In the genomic region with DNA sequence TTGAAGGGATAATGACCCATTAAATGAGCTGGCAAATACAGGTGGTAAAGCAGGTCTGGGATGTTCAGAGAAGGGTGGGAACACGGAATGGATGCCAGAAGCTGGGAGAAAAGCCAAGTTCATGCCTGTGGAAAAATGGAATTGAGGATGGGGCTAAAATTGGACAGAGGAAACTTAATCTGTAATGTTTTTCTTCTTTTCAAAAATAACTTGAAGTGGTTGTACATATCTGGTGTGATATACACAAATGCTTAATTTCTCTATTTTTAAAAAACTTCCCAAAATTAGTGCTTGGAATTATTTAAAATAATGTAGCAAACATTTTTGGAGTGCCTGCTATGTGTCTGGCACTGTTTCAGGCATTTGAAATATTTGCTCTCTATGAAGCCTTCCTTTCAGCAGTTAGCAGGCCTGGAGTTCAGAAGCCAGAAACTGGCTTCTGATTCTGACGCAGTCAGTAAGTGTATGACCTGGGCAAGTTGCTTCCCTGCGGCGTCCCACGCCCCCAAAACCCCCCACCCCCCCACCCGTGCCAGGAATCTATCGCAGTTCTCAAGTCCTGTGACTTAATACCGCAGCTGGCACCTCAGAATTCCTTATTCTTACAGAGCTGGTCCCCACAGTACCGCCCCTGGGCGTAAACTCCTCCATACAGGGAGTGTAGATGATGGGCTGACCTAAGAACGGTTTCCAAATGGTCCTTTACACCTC, we compare ENCODE assay signal across 8 cellular contexts. TPM values are rescaled to one million over a fixed set of nuclear protein-coding genes. Genes with fewer than 3 reads are reported as not detected.
A peak's percentile ranks its signal among the peaks of the same experiment; 100 is the strongest.
DNase-seq lines count a peak whose midpoint lies in the region; ATAC-seq, FAIRE-seq and TF ChIP-seq lines count a peak whose summit lies in the region.

No MANE protein-coding gene starts in this region.

- intact Hi-C loops in ascending aorta (cut with DNase I), result loop anchor here (1.0 to 10.0 kb wide), 6 partner anchors 117 to 1871 kb away; a partner anchor contains a TSS
- intact Hi-C loops in thyroid gland (cut with DNase I), result no loop called here

- peak; percentile 55 to 60; a peak in 5 of 6 replicates for ATAC-seq in A549
- peak; percentile 2 for ATAC-seq in HG03354 (IDR thresholded peaks at IDR 0.05; ENCODE audit: poor library complexity, severe bottlenecking, unreplicated experiment)
- no peak for ATAC-seq in GM19455 (IDR thresholded peaks at IDR 0.05; ENCODE audit: unreplicated experiment)

- peak in 1 of 2 experiments; percentile 66; a peak in 1 of 5 replicates for TF ChIP-seq EP300 in A549 (IDR thresholded peaks at IDR 0.05)

- peaks cover 7 to 12% of the 10 kb centered on the region in 2 donors for H3K36me3 ChIP-seq in ascending aorta
- H3K36me3 ChIP-seq in thyroid gland, result no peaks in the 10 kb centered on the region

- peak overlapping the region; percentile 87 to 96 for H3K27ac ChIP-seq in A549
- H3K27ac ChIP-seq in ascending aorta, result peak overlapping the region; percentile 75 to 79
- peak overlapping the region; percentile 79 to 87 (median 80) for H3K27ac ChIP-seq in thyroid gland

- no peak for TF ChIP-seq CTCF in A549 (IDR thresholded peaks at IDR 0.05)
- TF ChIP-seq CTCF in ascending aorta (IDR thresholded peaks at IDR 0.05), result no peak
- no peak for TF ChIP-seq CTCF in thyroid gland (IDR thresholded peaks at IDR 0.05)

- no peaks in the 10 kb centered on the region for H3K9me3 ChIP-seq in A549
- no peaks in the 10 kb centered on the region for H3K9me3 ChIP-seq in ascending aorta
- H3K9me3 ChIP-seq in thyroid gland, result no peaks in the 10 kb centered on the region

- FAIRE-seq in A549 (lab: Jason Lieb, UNC), result no peak

- 20% methylated on average over 10 of the region's 11 CpGs for WGBS in A549 (ENCODE audit: missing lambda C conversion rate)
- WGBS in thyroid gland, 2 donors, result 70 to 79% methylated on average over 7 to 11 of the region's 11 CpGs

- DNase-seq in A549 (ENCODE audit: low read depth in 1 of 2, low spot score in 1 of 2) (peak; percentile 29 to 48), ascending aorta (ENCODE audit: low spot score in 2 of 2) (no peak), kidney glomerular epithelial cell (lab: John Stamatoyannopoulos, UW) (peak; percentile 56), thyroid gland (peak; percentile 17 to 44), NCI-H1694 treated with DMSO at 0.1 percent for 48 hours (lab: John Stamatoyannopoulos, UW) (no peak), NAMALWA (ENCODE audit: low spot score) (no peak)

- TF ChIP-seq POLR2A in A549 (IDR thresholded peaks at IDR 0.05; ENCODE audit: low read length) (no peak), thyroid gland (IDR thresholded peaks at IDR 0.05) (no peak)

- POLR2A ChIA-PET in A549 (lab: Yijun Ruan, JAX), result interaction anchor here (0.5 to 2.7 kb wide), 15 partner anchors 11 to 249 kb away, joined by 3 to 18 read pairs (median 4); no protein-coding TSS in a partner anchor

- no peak for TF ChIP-seq RAD21 in A549 (conservative IDR thresholded peaks at IDR 0.05 in 1 of 2, IDR thresholded peaks at IDR 0.05 in 1 of 2)

- no peaks in the 10 kb centered on the region for H3K27me3 ChIP-seq in ascending aorta
- H3K27me3 ChIP-seq in thyroid gland, result no peaks in the 10 kb centered on the region

- H3K4me3 ChIP-seq in A549, result peak overlapping the region; percentile 79
- peak overlapping the region; percentile 78 to 91 for H3K4me3 ChIP-seq in ascending aorta
- no peak overlapping the region for H3K4me3 ChIP-seq in thyroid gland (replicated peaks in 1 of 3)

- H3K4me1 ChIP-seq in A549, result peaks cover 44% of the 10 kb centered on the region
- H3K4me1 ChIP-seq in ascending aorta, result peaks cover 8 to 17% of the 10 kb centered on the region in 2 donors
- peaks cover 35% of the 10 kb centered on the region in 2 donors for H3K4me1 ChIP-seq in thyroid gland

- peak overlapping the region; percentile 85 for H3K4me2 ChIP-seq in A549

- CTCF ChIA-PET in A549 (lab: Yijun Ruan, JAX), result interaction anchor here (0.9 to 1.6 kb wide), 5 partner anchors 19 to 60 kb away, joined by 3 to 6 read pairs (median 3); no protein-coding TSS in a partner anchor

TF ChIP-seq in A549, 52 proteins besides CTCF, POLR2A, EP300 and RAD21:
- TF ChIP-seq FOSL2 (IDR thresholded peaks at IDR 0.05) (no peak), FOSL2 (CRISPR knock-in tag; IDR thresholded peaks at IDR 0.05) (no peak), EHF (CRISPR knock-in tag; IDR thresholded peaks at IDR 0.05) (no peak), JUN (IDR thresholded peaks at IDR 0.05) (no peak), POLR2AphosphoS2 (conservative IDR thresholded peaks at IDR 0.05; ENCODE audit: low read length) (no peak), ZSCAN20 (CRISPR knock-in tag; IDR thresholded peaks at IDR 0.05) (no peak), MAFK (IDR thresholded peaks at IDR 0.05; ENCODE audit: partially characterized antibody) (no peak), NPAS2 (CRISPR knock-in tag; IDR thresholded peaks at IDR 0.05; ENCODE audit: borderline replicate concordance) (no peak), EHMT2 (IDR thresholded peaks at IDR 0.05; ENCODE audit: low read depth) (no peak)
- TF ChIP-seq, protein P1, sequence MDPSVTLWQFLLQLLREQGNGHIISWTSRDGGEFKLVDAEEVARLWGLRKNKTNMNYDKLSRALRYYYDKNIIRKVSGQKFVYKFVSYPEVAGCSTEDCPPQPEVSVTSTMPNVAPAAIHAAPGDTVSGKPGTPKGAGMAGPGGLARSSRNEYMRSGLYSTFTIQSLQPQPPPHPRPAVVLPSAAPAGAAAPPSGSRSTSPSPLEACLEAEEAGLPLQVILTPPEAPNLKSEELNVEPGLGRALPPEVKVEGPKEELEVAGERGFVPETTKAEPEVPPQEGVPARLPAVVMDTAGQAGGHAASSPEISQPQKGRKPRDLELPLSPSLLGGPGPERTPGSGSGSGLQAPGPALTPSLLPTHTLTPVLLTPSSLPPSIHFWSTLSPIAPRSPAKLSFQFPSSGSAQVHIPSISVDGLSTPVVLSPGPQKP (IDR thresholded peaks at IDR 0.05; ENCODE audit: low read depth, low read length), result no peak

RNA-seq across cellular contexts. Expression of a gene that starts 0.8 kb away (rescaled TPM):
- polyA plus RNA-seq in A549 (2011; rRNA removed) (93.6 and 122 TPM in 2 replicates), A549 (2017; fragmentation: RNase III; extraction: RNeasy Plus Mini Kit Qiagen cat#74134 plus additional on column Dnase treatment) (91.9 to 102 TPM (median 101 TPM) in 3 replicates)
- 105 and 112 TPM in 2 replicates for polyA plus RNA-seq in A549 (2012; cell fraction: cytosol; rRNA removed)
- polyA plus RNA-seq in A549 (2012; cell fraction: nucleus; rRNA removed), result 43.8 and 57.6 TPM in 2 replicates
- 19.5 and 22.5 TPM in 2 replicates for polyA minus RNA-seq in A549 (2011; rRNA and poly(A)+ RNA removed)
- total RNA-seq in ascending aorta (22.4 TPM), thyroid gland (100 to 1,000 TPM in 2 of 4 donors, 10 to 100 TPM in 2; 76.1 to 211 (median 95.7) TPM)

RNA-seq across cellular contexts. Expression of a gene that starts 51.7 kb away (rescaled TPM):
- polyA plus RNA-seq in A549 (2011; rRNA removed) (4.6 and 4.7 TPM in 2 replicates), A549 (2017; fragmentation: RNase III; extraction: RNeasy Plus Mini Kit Qiagen cat#74134 plus additional on column Dnase treatment) (2.7 to 3.5 TPM (median 3.3 TPM) in 3 replicates)
- 0.71 and 0.83 TPM in 2 replicates for polyA plus RNA-seq in A549 (2012; cell fraction: cytosol; rRNA removed)
- polyA plus RNA-seq in A549 (2012; cell fraction: nucleus; rRNA removed), result 0.20 and 0.54 TPM in 2 replicates
- polyA minus RNA-seq in A549 (2011; rRNA and poly(A)+ RNA removed), result 1.5 and 2.1 TPM in 2 replicates
- total RNA-seq in ascending aorta (46.4 TPM), thyroid gland (10 to 100 TPM; 31.4 to 84.8 (median 69.9) TPM)

Comparison
In these comparisons a context has a peak if more than half of its experiments do, and no peak if none do; other contexts are left out.
1. DNase-seq: peak in A549 (2 of 2), kidney glomerular epithelial cell (single experiment) and thyroid gland (2 of 2); none in ascending aorta (0 of 2), NCI-H1694 treated with DMSO at 0.1 percent for 48 hours (single experiment) and NAMALWA (single experiment).
2. H3K4me3 ChIP-seq: peak in A549 (single experiment) and ascending aorta (2 of 2); none in thyroid gland (0 of 3).
3. Peak in every context shown above with its lines, with median percentiles within 50 percentile points of each other: H3K27ac ChIP-seq.